In the genomic region with DNA sequence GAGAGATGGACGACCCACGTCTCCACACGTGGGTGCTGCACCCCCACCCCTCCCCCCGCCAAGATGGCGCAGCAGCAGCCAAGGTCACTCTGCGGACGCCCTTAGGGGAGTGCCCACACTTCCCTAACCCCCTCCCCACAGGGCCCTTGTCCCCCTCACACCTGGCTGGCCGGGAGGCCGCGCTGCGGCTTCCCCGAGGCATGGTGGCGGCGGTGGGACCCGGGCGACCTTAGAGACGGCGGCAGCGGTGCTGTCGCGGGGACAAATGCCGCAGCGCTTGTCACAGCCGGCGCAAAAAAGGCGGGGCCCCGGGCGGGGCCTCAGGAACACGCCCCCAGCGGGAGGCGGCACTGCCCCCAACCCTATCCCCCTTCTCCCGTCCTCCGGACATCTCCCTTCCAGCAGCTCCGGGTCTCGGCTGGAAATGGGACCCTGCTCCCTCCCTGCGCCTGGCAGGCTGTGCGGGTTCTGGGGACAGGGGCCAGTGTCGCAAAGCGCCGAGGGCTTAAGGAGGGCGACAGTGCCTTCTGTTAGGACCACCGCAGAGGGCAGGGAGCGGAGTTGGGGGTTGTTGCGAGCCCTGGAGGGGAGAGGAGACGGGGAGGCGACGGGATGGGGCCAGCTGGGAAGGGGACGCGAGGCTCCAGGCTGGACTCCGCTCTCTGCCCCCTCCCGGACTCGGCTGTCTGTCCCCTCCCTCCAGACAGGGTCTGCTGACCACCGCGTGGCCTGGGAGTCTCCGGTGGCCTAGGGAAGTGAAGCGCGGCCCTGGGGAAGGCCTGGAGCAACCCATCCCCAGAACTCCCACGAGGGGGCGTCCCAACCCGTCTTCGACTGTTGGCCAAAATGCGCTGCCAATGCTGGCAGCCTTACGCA, we compare ENCODE assay signal across 8 cellular contexts. TPM values are rescaled to one million over a fixed set of nuclear protein-coding genes. Genes with fewer than 3 reads are reported as not detected.
DNase-seq lines count a peak whose midpoint lies in the region; ATAC-seq and TF ChIP-seq lines count a peak whose summit lies in the region.

CHCHD10 (minus strand) TSS at position 300 of the 876 bp plus-strand sequence; CDS start at position 202, 98 bp downstream.

- H3K4me1 ChIP-seq in mononuclear cell (ENCODE audit: insufficient read depth, low read length) = peaks cover 67% of the 10 kb centered on the region

- H3K4me3 ChIP-seq in GM12864 (ENCODE audit: low read depth, low read length) (peak within 1 kb of the TSS; percentile 71), mononuclear cell (ENCODE audit: low read length) (peak within 1 kb of the TSS; percentile 63)

- peak; percentile 73 for TF ChIP-seq CTCF in GM12864 (IDR thresholded peaks at IDR 0.05; ENCODE audit: low read depth, low read length, missing control alignments)

- ATAC-seq in HG03354 (IDR thresholded peaks at IDR 0.05; ENCODE audit: poor library complexity, severe bottlenecking, unreplicated experiment) = peak; percentile 63
- no peak for ATAC-seq in HG03378 (IDR thresholded peaks at IDR 0.05; ENCODE audit: unreplicated experiment)

- no peaks in the 10 kb centered on the region for H3K27me3 ChIP-seq in mononuclear cell (ENCODE audit: insufficient read depth, low read length)

- no peaks in the 10 kb centered on the region for H3K9me3 ChIP-seq in mononuclear cell (ENCODE audit: low read depth, low read length)

- DNase-seq in GM12864 (ENCODE audit: low read depth) (no peak), NOMO-1 treated with dmso at 0.1 percent for 144 hours (lab: John Stamatoyannopoulos, UW; ENCODE audit: unreplicated experiment) (peak; percentile 71), epidermal melanocyte (ENCODE audit: insufficient read length, low spot score) (peak; percentile 94)
- DNase-seq in activated CD8-positive, alpha-beta memory T cell treated with anti-CD3 and anti-CD28 coated beads, Interleukin-2, amount 50 U/mL, for 48 hours = peak; percentile 89
- peak; percentile 72 to 74 for DNase-seq in stimulated activated CD8-positive, alpha-beta memory T cell treated with anti-CD3 and anti-CD28 coated beads, Interleukin-2, amount 100 ng/mL, for 48 hours (ENCODE audit: low read depth in 2 of 2)

RNA-seq across cellular contexts. Expression of gene CHCHD10, which starts in this region (rescaled TPM):
- 9.0 TPM for total RNA-seq in mononuclear cell
